35 cellular contexts compared by ENCODE assay signal in genomic region chr9:22625540-22625939, GRCh38.
"Had no signal": no experiment of that assay in that cellular context is flagged by ENCODE, and none has a peak within 500 bp of the region (broad histone marks: within the 10 kb centered on the region; RNA-seq: fewer than 3 reads in every experiment).

No MANE protein-coding gene starts in this region.

- H3K36me3 ChIP-seq: MG63 had no signal

- DNase-seq: Karpas-422, Kasumi-1, MG63, MM.1S, MV-4-11, NCI-H1092, NCI-H1092 treated with DMSO at 0.1 percent for 48 hours, NCI-H1105, NCI-H1105 treated with DMSO at 0.1 percent for 48 hours, NCI-H1417, NCI-H1417 treated with DMSO at 0.1 percent for 48 hours, NCI-H1436, NCI-H1436 treated with DMSO at 0.1 percent for 48 hours, NCI-H146, NCI-H1694, NCI-H1694 treated with DMSO at 0.1 percent for 48 hours, NCI-H187, NCI-H187 treated with DMSO at 0.1 percent for 48 hours, NCI-H1930, NCI-H2029, NCI-H2029 treated with DMSO at 0.1 percent for 48 hours, NCI-H2081, NCI-H2081 treated with DMSO at 0.1 percent for 48 hours, NCI-H2107, NCI-H2171, NCI-H2171 treated with DMSO at 0.1 percent for 48 hours, NCI-H2227 treated with DMSO at 0.1 percent for 48 hours, NCI-H226, NCI-H345, NCI-H446, NCI-H446 treated with DMSO at 0.1 percent for 48 hours, NCI-H510A, NCI-H510A treated with DMSO at 0.1 percent for 48 hours, NCI-H524, NCI-H524 treated with DMSO at 0.1 percent for 48 hours had no signal

- H3K27me3 ChIP-seq: MG63 had no signal

- H3K9me3 ChIP-seq: MG63 had no signal

- H3K4me3 ChIP-seq: MG63 had no signal
